Comparison of ENCODE assay signal across 8 cellular contexts in genomic region chr10:14959221-14960057, GRCh38. TPM values are rescaled to one million over a fixed set of nuclear protein-coding genes. Genes with fewer than 3 reads are reported as not detected.
DNase-seq lines count a peak whose midpoint lies in the region; ATAC-seq, FAIRE-seq and TF ChIP-seq lines count a peak whose summit lies in the region.

A gene with protein sequence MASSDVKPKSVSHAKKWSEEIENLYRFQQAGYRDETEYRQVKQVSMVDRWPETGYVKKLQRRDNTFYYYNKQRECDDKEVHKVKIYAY (plus strand): TSS chr10:14959388. CDS start chr10:14966469, 7,081 bp downstream.

- intact Hi-C loops in heart left ventricle (cut with DNase I): loop anchor here in 9 of 10 donors (1.0 to 10.0 kb wide), 9 partner anchors 81 to 345 kb away; partner anchors contain the start of genes RPP38 (in 8 of the 9), CDNF (in 3 of the 9), HSPA14 (in 3 of the 9) and MSANTD7 (in 3 of the 9)

- peak within 1 kb of the TSS; percentile 95 for H3K4me3 Mint-ChIP-seq in type B pancreatic cell

- TF ChIP-seq POLR2A in GM12891 (IDR thresholded peaks at IDR 0.05; ENCODE audit: low read depth, low read length) (peak; percentile 40; the same call in 1 of the 2 replicates), heart left ventricle (IDR thresholded peaks at IDR 0.05) (peak in 1 of 2 donors; percentile 61)

- ATAC-seq in HG02798 (IDR thresholded peaks at IDR 0.05; ENCODE audit: poor library complexity, unreplicated experiment): peak; percentile 84
- peak; percentile 96 to 98 (median 98) for ATAC-seq in heart left ventricle

- no peaks in the 10 kb centered on the region for H3K9me3 ChIP-seq in heart left ventricle

- no peak for TF ChIP-seq CTCF in heart left ventricle (IDR thresholded peaks at IDR 0.05)
- TF ChIP-seq CTCF in type B pancreatic cell (conservative IDR thresholded peaks at IDR 0.05): no peak

- H3K36me3 Mint-ChIP-seq in type B pancreatic cell: no peaks in the 10 kb centered on the region

- no peaks in the 10 kb centered on the region for H3K9me3 Mint-ChIP-seq in type B pancreatic cell

- peak within 1 kb of the TSS; percentile 99 for H3K27ac Mint-ChIP-seq in type B pancreatic cell

- H3K4me1 Mint-ChIP-seq in type B pancreatic cell (ENCODE audit: unreplicated experiment): peaks cover 6% of the 10 kb centered on the region

- DNase-seq in GM12891 (ENCODE audit: insufficient read length, low spot score) (peak; percentile 78), NCI-H1417 treated with DMSO at 0.1 percent for 48 hours (lab: John Stamatoyannopoulos, UW) (peak; percentile 10), SW 1271 (lab: John Stamatoyannopoulos, UW) (peak; percentile 82 to 86), heart left ventricle (peak; percentile 93 to 97 (median 94)), pons (ENCODE audit: low spot score) (peak; percentile 92), type B pancreatic cell (ENCODE audit: extremely low spot score, unreplicated experiment) (peak; percentile 98)

- H3K4me1 ChIP-seq in heart left ventricle: peaks cover 0 to 20% (median 5%) of the 10 kb centered on the region in 12 donors

- WGBS in adipose tissue, 3 donors: 1% methylated on average over 60 of the region's 60 CpGs
- WGBS in heart left ventricle, 4 donors: 0 to 1% (median 0%) methylated on average over 30 to 60 of the region's 60 CpGs

- H3K27me3 Mint-ChIP-seq in type B pancreatic cell: no peaks in the 10 kb centered on the region

- peak within 1 kb of the TSS; percentile 70 for H3K27ac ChIP-seq in adipose tissue (ENCODE audit: low read depth, low read length)
- H3K27ac ChIP-seq in heart left ventricle: peak within 1 kb of the TSS; percentile 76 to 99 (median 94)

- H3K36me3 ChIP-seq in heart left ventricle: no peaks in the 10 kb centered on the region

- H3K4me3 ChIP-seq in heart left ventricle: peak within 1 kb of the TSS; percentile 35 to 93 (median 74)

- FAIRE-seq in GM12891 (lab: Jason Lieb, UNC): peak; percentile 92

- H3K27me3 ChIP-seq in heart left ventricle: no peaks in the 10 kb centered on the region

TF ChIP-seq in GM12891, 5 proteins besides CTCF, POLR2A, EP300 and RAD21:
- TF ChIP-seq TAF1 (IDR thresholded peaks at IDR 0.05; ENCODE audit: low read depth, low read length): no peak
- no peak for TF ChIP-seq PAX5 (IDR thresholded peaks at IDR 0.05; ENCODE audit: insufficient read depth, low read length, severe bottlenecking)
- no peak for TF ChIP-seq SPI1 (IDR thresholded peaks at IDR 0.05; ENCODE audit: low read depth, low read length)
- no peak for TF ChIP-seq POLR2AphosphoS5 (IDR thresholded peaks at IDR 0.05; ENCODE audit: low read depth, low read length)
- no peak for TF ChIP-seq POU2F2 (IDR thresholded peaks at IDR 0.05; ENCODE audit: low read depth, low read length)

RNA-seq across cellular contexts. Expression of the gene that starts here (rescaled TPM):
- polyA plus RNA-seq in GM12891 (2012; ENCODE audit: low read depth, missing spikeins): 0.65 TPM
- polyA plus RNA-seq in adipose tissue (not detected), heart left ventricle (not detected)
- total RNA-seq in heart left ventricle (under 1 TPM in 1 of 9 donors, not detected in 8; 0.85 TPM), type B pancreatic cell (ENCODE audit: low replicate concordance) (2.8 TPM in 1 of 2 replicates, not detected in the other)

Comparison
In these comparisons a context has a peak if more than half of its experiments do, and no peak if none do; other contexts are left out.
1. Peak in every context shown above with its lines: DNase-seq, ATAC-seq, H3K4me3 ChIP-seq and H3K27ac ChIP-seq.
2. Peak in DNase-seq, ATAC-seq, H3K4me3 ChIP-seq and H3K27ac ChIP-seq in heart left ventricle; RNA of the gene not detected or under 1 TPM.
3. DNase-seq: peak in every context shown above with its lines; median percentile 98 in type B pancreatic cell; 94 in heart left ventricle; 92 in pons; 84 in SW 1271; 78 in GM12891; 10 in NCI-H1417 treated with DMSO at 0.1 percent for 48 hours.